ENCODE assay signal across 14 cellular contexts in genomic region chr17:75244133-75244866, GRCh38. TPM values are rescaled to one million over a fixed set of nuclear protein-coding genes. Genes with fewer than 3 reads are reported as not detected.
DNase-seq lines count a peak whose midpoint lies in the region; ATAC-seq and TF ChIP-seq lines count a peak whose summit lies in the region.
"Had no signal": no experiment of that assay in that cellular context is flagged by ENCODE, and none has a peak within 500 bp of the region (broad histone marks: within the 10 kb centered on the region; RNA-seq: fewer than 3 reads in every experiment).

No MANE protein-coding gene starts in this region.

- peaks cover 23% of the 10 kb centered on the region for H3K79me2 ChIP-seq in osteoblast (ENCODE audit: insufficient read depth, low read length)

- H3K9me3 Mint-ChIP-seq in activated T-helper 2 cell treated with anti-CD3 and anti-CD28 coated beads, Interferon-gamma antibody, Interleukin-2, Interleukin-4, amounts not matched to agents 10 μg/mL and 5 μg/mL and 100 μg/mL, durations not matched to agents 14 hours and 24 hours and 36 hours = no peaks in the 10 kb centered on the region
- H3K9me3 Mint-ChIP-seq: neural progenitor cell had no signal

- TF ChIP-seq CTCF in osteoblast (IDR thresholded peaks at IDR 0.05; ENCODE audit: extremely low read depth, low read depth, low read length) (no peak), body of pancreas (IDR thresholded peaks at IDR 0.05) (no peak)

- H3K36me3 Mint-ChIP-seq in activated T-helper 2 cell treated with anti-CD3 and anti-CD28 coated beads, Interferon-gamma antibody, Interleukin-2, Interleukin-4, amounts not matched to agents 10 μg/mL and 5 μg/mL and 100 μg/mL, durations not matched to agents 14 hours and 24 hours and 36 hours (ENCODE audit: low read depth) = peaks cover 69% of the 10 kb centered on the region

- H3K36me3 ChIP-seq in osteoblast (ENCODE audit: insufficient read depth, low read length) (peaks cover 68% of the 10 kb centered on the region), body of pancreas (replicated peaks in 1 of 2; ENCODE audit: insufficient read depth in 1 of 2, low read depth in 2 of 2) (peaks cover 12 to 43% of the 10 kb centered on the region in 2 donors)
- H3K36me3 ChIP-seq: neural progenitor cell had no signal

- H3K27ac ChIP-seq in osteoblast (ENCODE audit: low read depth, low read length) = no peak overlapping the region
- H3K27ac ChIP-seq in body of pancreas = no peak overlapping the region
- H3K27ac ChIP-seq: neural progenitor cell had no signal

- no peak overlapping the region for H2AFZ ChIP-seq in osteoblast (ENCODE audit: low read length)
- H2AFZ ChIP-seq: neural progenitor cell had no signal

- no peak for ATAC-seq in body of pancreas
- ATAC-seq in GM21825 (IDR thresholded peaks at IDR 0.05; ENCODE audit: unreplicated experiment) = no peak

- DNase-seq in SIG-M5 treated with dmso at 0.1 percent for 504 hours (lab: John Stamatoyannopoulos, UW; ENCODE audit: unreplicated experiment) (peak; percentile 80), SIG-M5 (lab: John Stamatoyannopoulos, UW) (no peak), MV-4-11 (lab: John Stamatoyannopoulos, UW) (peak; percentile 78), osteoblast (ENCODE audit: insufficient read length, low spot score, missing footprints) (peak; percentile 51), NCI-H1105 (lab: John Stamatoyannopoulos, UW) (no peak), body of pancreas (no peak)
- DNase-seq in activated T-helper 2 cell treated with anti-CD3 and anti-CD28 coated beads, Interferon-gamma antibody, Interleukin-2, Interleukin-4, amounts not matched to agents 10 μg/mL and 5 μg/mL and 100 μg/mL, durations not matched to agents 14 hours and 24 hours and 36 hours (ENCODE audit: low spot score) = no peak
- DNase-seq: 8988T; activated effector memory CD4-positive, alpha-beta T cell treated with Interleukin-2 at 50 U/mL for 16 hours; DMS153; NCI-H187; stimulated activated CD8-positive, alpha-beta memory T cell treated with anti-CD3 and anti-CD28 coated beads, Interleukin-4, amount 100 ng/mL, for 48 hours had no signal

- H3K4me3 Mint-ChIP-seq in activated T-helper 2 cell treated with anti-CD3 and anti-CD28 coated beads, Interferon-gamma antibody, Interleukin-2, Interleukin-4, amounts not matched to agents 10 μg/mL and 5 μg/mL and 100 μg/mL, durations not matched to agents 14 hours and 24 hours and 36 hours (ENCODE audit: low read depth) = no peak overlapping the region
- H3K4me3 Mint-ChIP-seq: neural progenitor cell had no signal

- peaks cover 73% of the 10 kb centered on the region for H4K20me1 ChIP-seq in osteoblast (ENCODE audit: insufficient read depth, low read length)

- TF ChIP-seq POLR2A in body of pancreas (IDR thresholded peaks at IDR 0.05) = no peak

- H3K27me3 ChIP-seq in osteoblast (ENCODE audit: insufficient read depth, low read length) (no peaks in the 10 kb centered on the region), body of pancreas (no peaks in the 10 kb centered on the region)
- H3K27me3 ChIP-seq: neural progenitor cell had no signal

- WGBS in body of pancreas, 2 donors = 75 to 92% methylated on average over 20 to 22 of the region's 22 CpGs

- H3K27ac Mint-ChIP-seq in activated T-helper 2 cell treated with anti-CD3 and anti-CD28 coated beads, Interferon-gamma antibody, Interleukin-2, Interleukin-4, amounts not matched to agents 10 μg/mL and 5 μg/mL and 100 μg/mL, durations not matched to agents 14 hours and 24 hours and 36 hours = peak overlapping the region; percentile 58
- H3K27ac Mint-ChIP-seq: neural progenitor cell had no signal

- H3K4me3 ChIP-seq in osteoblast (ENCODE audit: insufficient read depth, low read length) (no peak overlapping the region), body of pancreas (no peak overlapping the region)
- H3K4me3 ChIP-seq: neural progenitor cell had no signal

- peaks cover 33% of the 10 kb centered on the region for H3K4me1 Mint-ChIP-seq in activated T-helper 2 cell treated with anti-CD3 and anti-CD28 coated beads, Interferon-gamma antibody, Interleukin-2, Interleukin-4, amounts not matched to agents 10 μg/mL and 5 μg/mL and 100 μg/mL, durations not matched to agents 14 hours and 24 hours and 36 hours (ENCODE audit: low read depth)
- H3K4me1 Mint-ChIP-seq: neural progenitor cell had no signal

- intact Hi-C loops in activated T-helper 2 cell treated with anti-CD3 and anti-CD28 coated beads, Interferon-gamma antibody, Interleukin-2, Interleukin-4, amounts not matched to agents 10 μg/mL and 5 μg/mL and 100 μg/mL, durations not matched to agents 14 hours and 24 hours and 36 hours (cut with micrococcal nuclease) = no loop called here
- intact Hi-C loops in body of pancreas (cut with DNase I) = no loop called here

- peaks cover 23% of the 10 kb centered on the region for H3K4me1 ChIP-seq in osteoblast (ENCODE audit: insufficient read depth, low read length)
- no peaks in the 10 kb centered on the region for H3K4me1 ChIP-seq in body of pancreas
- H3K4me1 ChIP-seq: neural progenitor cell had no signal

- H3K9me3 ChIP-seq in osteoblast (ENCODE audit: low read depth, low read length) (no peaks in the 10 kb centered on the region), body of pancreas (no peaks in the 10 kb centered on the region)

- H3K4me2 ChIP-seq in osteoblast (ENCODE audit: insufficient read depth, low read length) = no peak overlapping the region
- H3K4me2 ChIP-seq: neural progenitor cell had no signal

- no peaks in the 10 kb centered on the region for H3K27me3 Mint-ChIP-seq in activated T-helper 2 cell treated with anti-CD3 and anti-CD28 coated beads, Interferon-gamma antibody, Interleukin-2, Interleukin-4, amounts not matched to agents 10 μg/mL and 5 μg/mL and 100 μg/mL, durations not matched to agents 14 hours and 24 hours and 36 hours (ENCODE audit: low read depth)

RNA-seq across cellular contexts. Expression of gene GGA3, which starts 17.1 kb away (rescaled TPM):
- total RNA-seq in activated T-helper 2 cell treated with anti-CD3 and anti-CD28 coated beads, Interferon-gamma antibody, Interleukin-2, Interleukin-4, amounts not matched to agents 10 μg/mL and 5 μg/mL and 100 μg/mL, durations not matched to agents 14 hours and 24 hours and 36 hours = 71.7 and 77.2 TPM in 2 replicates
- total RNA-seq in osteoblast = 9.0 and 12.1 TPM in 2 replicates
- total RNA-seq in body of pancreas = 10 to 100 TPM; 13.5 to 24.1 TPM

RNA-seq across cellular contexts. Expression of gene MRPS7, which starts 17.4 kb away (rescaled TPM):
- 99.4 and 101 TPM in 2 replicates for total RNA-seq in activated T-helper 2 cell treated with anti-CD3 and anti-CD28 coated beads, Interferon-gamma antibody, Interleukin-2, Interleukin-4, amounts not matched to agents 10 μg/mL and 5 μg/mL and 100 μg/mL, durations not matched to agents 14 hours and 24 hours and 36 hours
- total RNA-seq in osteoblast (43.6 and 45.6 TPM in 2 replicates), body of pancreas (10 to 100 TPM; 13.7 to 25.4 TPM)

RNA-seq across cellular contexts. Expression of gene MIF4GD, which starts 26.7 kb away (rescaled TPM):
- 50.5 and 51.5 TPM in 2 replicates for total RNA-seq in activated T-helper 2 cell treated with anti-CD3 and anti-CD28 coated beads, Interferon-gamma antibody, Interleukin-2, Interleukin-4, amounts not matched to agents 10 μg/mL and 5 μg/mL and 100 μg/mL, durations not matched to agents 14 hours and 24 hours and 36 hours
- total RNA-seq in osteoblast (8.7 and 9.4 TPM in 2 replicates), body of pancreas (10 to 100 TPM; 20.5 to 26.4 TPM)

RNA-seq across cellular contexts. Expression of gene NUP85, which starts 38.8 kb away (rescaled TPM):
- total RNA-seq in activated T-helper 2 cell treated with anti-CD3 and anti-CD28 coated beads, Interferon-gamma antibody, Interleukin-2, Interleukin-4, amounts not matched to agents 10 μg/mL and 5 μg/mL and 100 μg/mL, durations not matched to agents 14 hours and 24 hours and 36 hours = 115 and 122 TPM in 2 replicates
- total RNA-seq in osteoblast = 26.4 and 26.5 TPM in 2 replicates
- total RNA-seq in body of pancreas = 10 to 100 TPM; 19.7 to 40.2 TPM

RNA-seq across cellular contexts. Expression of gene SLC25A19, which starts 44.9 kb away (rescaled TPM):
- total RNA-seq in activated T-helper 2 cell treated with anti-CD3 and anti-CD28 coated beads, Interferon-gamma antibody, Interleukin-2, Interleukin-4, amounts not matched to agents 10 μg/mL and 5 μg/mL and 100 μg/mL, durations not matched to agents 14 hours and 24 hours and 36 hours = 97.4 and 101 TPM in 2 replicates
- total RNA-seq in osteoblast (4.7 and 7.1 TPM in 2 replicates), body of pancreas (1 to 10 TPM; 7.6 to 8.3 TPM)

Comparison
In these comparisons a context has a peak if more than half of its experiments do, and no peak if none do; other contexts are left out.
1. DNase-seq: peak in SIG-M5 treated with dmso at 0.1 percent for 504 hours (single experiment), MV-4-11 (single experiment) and osteoblast (single experiment); none in SIG-M5 (single experiment), activated T-helper 2 cell treated with anti-CD3 and anti-CD28 coated beads, Interferon-gamma antibody, Interleukin-2, Interleukin-4, amounts not matched to agents 10 μg/mL and 5 μg/mL and 100 μg/mL, durations not matched to agents 14 hours and 24 hours and 36 hours (single experiment), NCI-H1105 (single experiment) and body of pancreas (0 of 4).